ENCODE assay signal across 9 cellular contexts in the genomic region with DNA sequence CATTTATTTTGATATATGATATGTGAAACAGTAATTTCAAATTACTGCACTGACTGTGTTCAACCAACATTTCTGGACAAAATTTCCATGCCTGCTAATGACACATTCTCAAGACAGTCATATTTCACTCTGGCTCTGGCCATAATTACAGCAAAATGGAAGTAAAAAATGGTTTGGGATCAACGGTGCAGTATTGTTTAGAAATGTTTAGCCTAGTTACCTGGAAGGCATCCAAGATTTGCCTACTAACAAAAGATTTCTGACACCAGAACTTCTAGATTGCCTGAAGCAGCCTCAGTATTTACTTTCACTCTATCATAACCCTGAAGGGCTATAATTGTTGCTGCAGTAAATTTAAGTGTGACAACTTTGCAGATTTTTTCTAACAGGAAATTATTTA.
DNase-seq lines count a peak whose midpoint lies in the region; ATAC-seq lines count a peak whose summit lies in the region.
"Had no signal": no experiment of that assay in that cellular context is flagged by ENCODE, and none has a peak within 500 bp of the region (broad histone marks: within the 10 kb centered on the region; RNA-seq: fewer than 3 reads in every experiment).

No MANE protein-coding gene starts in this region.

- ATAC-seq in GM19452 (IDR thresholded peaks at IDR 0.05; ENCODE audit: unreplicated experiment): no peak

- in situ Hi-C loops in KBM-7 (cut with MboI; ENCODE audit: low pct_unique_long_range_greater_than_20kb, low sequenced_read_pairs): no loop called here

- DNase-seq in EH (ENCODE audit: low read depth): peak; percentile 63
- DNase-seq in M059J (ENCODE audit: low read depth): peak; percentile 87
- DNase-seq in SK-N-DZ (ENCODE audit: low spot score): peak; percentile 4
- DNase-seq in glomerular endothelial cell (ENCODE audit: extremely low read depth, low read depth, low spot score): peak; percentile 87
- no peak for DNase-seq in SKM-1 treated with dmso at 0.1 percent for 144 hours (lab: John Stamatoyannopoulos, UW; ENCODE audit: unreplicated experiment)
- no peak for DNase-seq in NK-92 (lab: John Stamatoyannopoulos, UW; ENCODE audit: unreplicated experiment)
- no peak for DNase-seq in KBM-7
- DNase-seq: activated B cell treated with CpG ODN at 0.5 μM for 24 hours had no signal

Comparison
In these comparisons a context has a peak if more than half of its experiments do, and no peak if none do; other contexts are left out.
1. DNase-seq: peak in EH (single experiment), M059J (single experiment), SK-N-DZ (single experiment) and glomerular endothelial cell (single experiment); none in SKM-1 treated with dmso at 0.1 percent for 144 hours (single experiment), NK-92 (single experiment) and KBM-7 (single experiment).